Comparison of ENCODE assay signal across 33 cellular contexts in genomic region chr1:46236882-46237281, GRCh38. TPM values are rescaled to one million over a fixed set of nuclear protein-coding genes. Genes with fewer than 3 reads are reported as not detected.
DNase-seq lines count a peak whose midpoint lies in the region; ATAC-seq, FAIRE-seq and TF ChIP-seq lines count a peak whose summit lies in the region.
"Had no signal": no experiment of that assay in that cellular context is flagged by ENCODE, and none has a peak within 500 bp of the region (broad histone marks: within the 10 kb centered on the region; RNA-seq: fewer than 3 reads in every experiment).

No MANE protein-coding gene starts in this region.

- WGBS in K562 (ENCODE audit: insufficient coverage, low coverage, missing lambda C conversion rate) = 9% methylated on average over 4 of the region's 4 CpGs

- TF ChIP-seq RAD21 in K562 (CRISPR knock-in tag; conservative IDR thresholded peaks at IDR 0.05 in 1 of 2, IDR thresholded peaks at IDR 0.05 in 1 of 2) = no peak

- TF ChIP-seq CTCF in HEK293 (tag by site-specific recombination; IDR thresholded peaks at IDR 0.05) (no peak), K562 (IDR thresholded peaks at IDR 0.05 in 2 of 3, conservative IDR thresholded peaks at IDR 0.05 in 1 of 3; ENCODE audit: insufficient read depth in 2 of 3, low read depth in 1 of 3, low read length in 3 of 3) (no peak), colonic mucosa (IDR thresholded peaks at IDR 0.05) (no peak)

- POLR2A ChIA-PET in HEK293 (lab: Yijun Ruan, JAX) (no interaction called here), K562 (lab: Yijun Ruan, JAX) (interaction anchor here (1.6 kb wide), 1 partner anchor 10 kb away, joined by 6 read pairs; no protein-coding TSS in a partner anchor)

- no peaks in the 10 kb centered on the region for H3K79me2 ChIP-seq in K562 (ENCODE audit: control insufficient read depth, insufficient read depth, low read length)

- CTCF ChIA-PET in HEK293 (lab: Yijun Ruan, JAX) = no interaction called here
- CTCF ChIA-PET in K562 (lab: Yijun Ruan, JAX; ENCODE audit: low intra/inter-chr PET ratio) = no interaction called here

- intact Hi-C loops in K562 (cut with micrococcal nuclease) = no loop called here
- intact Hi-C loops in colonic mucosa (cut with DNase I) = no loop called here

- no peak for DNase-seq in K562 (ENCODE audit: extremely low read depth in 1 of 4, low spot score in 3 of 4)
- no peak for DNase-seq in colonic mucosa
- DNase-seq in activated CD4-positive, alpha-beta T cell treated with anti-CD3 and anti-CD28 coated beads for 1 hour = no peak
- DNase-seq: 8988T; ACHN; AML-193; BE2C; C1 segment of cervical spinal cord; Caco-2; Calu3; CD4-positive, alpha-beta memory T cell; CD4-positive, alpha-beta T cell; CD4-positive, CD25-positive, alpha-beta regulatory T cell; CD8-positive, alpha-beta memory T cell; CD8-positive, alpha-beta T cell; COR-L47; DMS 273 treated with DMSO at 0.1 percent for 48 hours; DMS153; DMS53; DMS79; DMS79 treated with DMSO at 0.1 percent for 48 hours; DND-41; EL had no signal

- H2AFZ ChIP-seq in K562 (ENCODE audit: low read depth, low read length) = no peak overlapping the region

- TF ChIP-seq POLR2A in K562 (conservative IDR thresholded peaks at IDR 0.05) = no peak

- H3K4me3 ChIP-seq in HEK293 (ENCODE audit: low read depth, low read length) (no peak overlapping the region), K562 (no peak overlapping the region), colonic mucosa (no peak overlapping the region)
- H3K4me3 ChIP-seq: A549; BLaER1; BLaER1 treated with 17β-estradiol and CSF1 and Interleukin-3, amounts not matched to agents 10 nM and 100 nM had no signal

- in situ Hi-C loops in K562 (cut with MboI) = no loop called here

- H3K9me1 ChIP-seq in K562 (ENCODE audit: control insufficient read depth, insufficient read depth, low read length) = no peaks in the 10 kb centered on the region

- TF ChIP-seq EP300 in K562 (IDR thresholded peaks at IDR 0.05; ENCODE audit: low read length) = no peak

- H3K27me3 ChIP-seq in K562 (ENCODE audit: control insufficient read depth in 2 of 2, insufficient read depth in 2 of 2, low read length in 2 of 2) (no peaks in the 10 kb centered on the region), colonic mucosa (no peaks in the 10 kb centered on the region)
- H3K27me3 ChIP-seq: BE2C; BLaER1; BLaER1 treated with 17β-estradiol and CSF1 and Interleukin-3, amounts not matched to agents 10 nM and 100 nM had no signal

- no peaks in the 10 kb centered on the region; a peak in 1 of 3 replicates for H3K36me3 ChIP-seq in HEK293 (ENCODE audit: control insufficient read depth in 2 of 2, insufficient read depth in 1 of 2, low read length in 2 of 2)
- H3K36me3 ChIP-seq in K562 (ENCODE audit: control insufficient read depth, insufficient read depth, low read length) = no peaks in the 10 kb centered on the region
- H3K36me3 ChIP-seq in colonic mucosa = no peaks in the 10 kb centered on the region
- H3K36me3 ChIP-seq: BE2C; BLaER1; BLaER1 treated with 17β-estradiol and CSF1 and Interleukin-3, amounts not matched to agents 10 nM and 100 nM had no signal

- H4K20me1 ChIP-seq in K562 (replicated peaks; ENCODE audit: control insufficient read depth, insufficient read depth, low read length) = no peaks in the 10 kb centered on the region
- H4K20me1 ChIP-seq: BLaER1; BLaER1 treated with 17β-estradiol and CSF1 and Interleukin-3, amounts not matched to agents 10 nM and 100 nM had no signal

- H3K4me1 ChIP-seq in HEK293 (ENCODE audit: control insufficient read depth, insufficient read depth, low read length) (no peaks in the 10 kb centered on the region), K562 (replicated peaks in 1 of 2; ENCODE audit: control insufficient read depth in 2 of 2, insufficient read depth in 2 of 2, low read length in 2 of 2) (no peaks in the 10 kb centered on the region), colonic mucosa (no peaks in the 10 kb centered on the region)
- H3K4me1 ChIP-seq: A549, BE2C, BLaER1, Caco-2 had no signal

- H3K9ac ChIP-seq in K562 (ENCODE audit: insufficient read depth in 1 of 2, low read depth in 2 of 2, low read length in 2 of 2) (no peak overlapping the region), colonic mucosa (ENCODE audit: low read depth in 2 of 2, low read length in 2 of 2) (no peak overlapping the region)
- H3K9ac ChIP-seq: BLaER1; BLaER1 treated with 17β-estradiol and CSF1 and Interleukin-3, amounts not matched to agents 10 nM and 100 nM had no signal

- H3K27ac ChIP-seq in HEK293 (ENCODE audit: extremely low read depth, low read depth, low read length) (no peak overlapping the region), K562 (ENCODE audit: extremely low read depth, low read depth, low read length) (no peak overlapping the region), colonic mucosa (no peak overlapping the region)
- H3K27ac ChIP-seq: 22Rv1; A549; BLaER1; BLaER1 treated with 17β-estradiol and CSF1 and Interleukin-3, amounts not matched to agents 10 nM and 100 nM; C4-2B had no signal

- no peaks in the 10 kb centered on the region for H3K9me3 ChIP-seq in HEK293 (ENCODE audit: control insufficient read depth, insufficient read depth, low read depth, low read length)
- no peaks in the 10 kb centered on the region for H3K9me3 ChIP-seq in K562 (replicated peaks; ENCODE audit: control insufficient read depth, insufficient read depth, low read depth, low read length)
- no peaks in the 10 kb centered on the region for H3K9me3 ChIP-seq in colonic mucosa
- H3K9me3 ChIP-seq: BE2C, Caco-2 had no signal

- FAIRE-seq in K562 (lab: Jason Lieb, UNC) = no peak
- FAIRE-seq: A204.1, A549, D721Med had no signal

- BruUV-seq in K562 (replicated peaks; lab: Mats Ljungman, UMichigan) = no TSS peak

- ATAC-seq in K562 = no peak
- ATAC-seq: A549; CD8-positive, alpha-beta T cell had no signal

- no peak overlapping the region for H3K4me2 ChIP-seq in K562 (ENCODE audit: insufficient read depth, low read length)
- H3K4me2 ChIP-seq: A549; BLaER1; BLaER1 treated with 17β-estradiol and CSF1 and Interleukin-3, amounts not matched to agents 10 nM and 100 nM had no signal

RNA-seq across cellular contexts. Expression of gene RAD54L, which starts 10.7 kb away (rescaled TPM):
- 121 and 199 TPM in 2 replicates for total RNA-seq in K562 (2011; cell fraction: chromatin; rRNA removed; ENCODE audit: low replicate concordance)
- total RNA-seq in K562 (2011; cell fraction: nucleolus; rRNA removed) = 90.1 and 94.5 TPM in 2 replicates
- total RNA-seq in K562 (2011; cell fraction: nucleoplasm; rRNA removed) = 71.5 and 90.3 TPM in 2 replicates
- total RNA-seq in K562 (2014; rRNA removed) (33.1 and 37.5 TPM in 2 replicates), K562 (2014; rRNA removed; fragmentation: Illumina TruSeq; extraction: Trizol) (19.9 and 25.3 TPM in 2 replicates), K562 (2015; rRNA removed; fragmentation: Illumina TruSeq; extraction: Trizol) (30.9 and 31.2 TPM in 2 replicates), K562 (2021) (67.0 and 72.7 TPM in 2 replicates), colonic mucosa (10 to 100 TPM in 1 of 2 donors, 1 to 10 TPM in 1; 5.9 to 27.5 TPM)
- polyA plus RNA-seq in K562 (2011; rRNA removed) (17.9 and 38.9 TPM in 2 replicates), K562 (2014; fragmentation: Illumina TruSeq; extraction: Trizol) (77.7 and 80.1 TPM in 2 replicates), K562 (2014; fragmentation: Nextera tagmentation; extraction: Ambion mirVana) (10 to 100 TPM; 37.1 to 92.3 TPM), K562 (2014; rRNA removed) (38.2 and 43.9 TPM in 2 replicates)
- 25.3 and 30.2 TPM in 2 replicates for polyA plus RNA-seq in K562 (2011; cell fraction: cytosol; rRNA removed)
- 141 and 147 TPM in 2 replicates for polyA plus RNA-seq in K562 (2011; cell fraction: nucleus; rRNA removed)
- polyA plus RNA-seq in K562 (2012) = 41.9 and 42.0 TPM in 2 replicates
- polyA minus RNA-seq in K562 (2011; rRNA and poly(A)+ RNA removed) = 23.8 and 25.3 TPM in 2 replicates
- 21.7 and 27.2 TPM in 2 replicates for polyA minus RNA-seq in K562 (2011; cell fraction: cytosol; rRNA and poly(A)+ RNA removed)
- polyA minus RNA-seq in K562 (2011; cell fraction: nucleus; rRNA and poly(A)+ RNA removed) = 27.9 and 34.2 TPM in 2 replicates
- polyA plus RNA-seq: CD14-positive monocyte had no signal

RNA-seq across cellular contexts. Expression of gene LURAP1, which starts 33.7 kb away (rescaled TPM):
- 1.6 and 3.1 TPM in 2 replicates for total RNA-seq in K562 (2011; cell fraction: chromatin; rRNA removed; ENCODE audit: low replicate concordance)
- 2.5 and 3.2 TPM in 2 replicates for total RNA-seq in K562 (2011; cell fraction: nucleolus; rRNA removed)
- 2.6 and 3.4 TPM in 2 replicates for total RNA-seq in K562 (2011; cell fraction: nucleoplasm; rRNA removed)
- 0.86 and 1.00 TPM in 2 replicates for total RNA-seq in K562 (2014; rRNA removed)
- total RNA-seq in K562 (2014; rRNA removed; fragmentation: Illumina TruSeq; extraction: Trizol) = 0.40 and 0.54 TPM in 2 replicates
- total RNA-seq in K562 (2015; rRNA removed; fragmentation: Illumina TruSeq; extraction: Trizol) = 0.18 and 0.34 TPM in 2 replicates
- total RNA-seq in K562 (2021) = 0.60 and 0.72 TPM in 2 replicates
- polyA plus RNA-seq in K562 (2011; rRNA removed) = 0.76 and 1.1 TPM in 2 replicates
- polyA plus RNA-seq in K562 (2011; cell fraction: cytosol; rRNA removed) = 0.49 and 1.4 TPM in 2 replicates
- 0.97 and 1.6 TPM in 2 replicates for polyA plus RNA-seq in K562 (2011; cell fraction: nucleus; rRNA removed)
- polyA plus RNA-seq in K562 (2012) = 0.35 TPM in 2 replicates
- 0.45 and 0.54 TPM in 2 replicates for polyA plus RNA-seq in K562 (2014; fragmentation: Illumina TruSeq; extraction: Trizol)
- under 1 TPM in 1 of 2 experiments, not detected in 1; 0.07 TPM for polyA plus RNA-seq in K562 (2014; fragmentation: Nextera tagmentation; extraction: Ambion mirVana)
- polyA plus RNA-seq in K562 (2014; rRNA removed) = 0.50 and 1.2 TPM in 2 replicates
- 0.54 and 0.81 TPM in 2 replicates for polyA minus RNA-seq in K562 (2011; rRNA and poly(A)+ RNA removed)
- 0.86 TPM in 1 of 2 replicates, not detected in the other for polyA minus RNA-seq in K562 (2011; cell fraction: cytosol; rRNA and poly(A)+ RNA removed)
- 0.33 and 0.67 TPM in 2 replicates for polyA minus RNA-seq in K562 (2011; cell fraction: nucleus; rRNA and poly(A)+ RNA removed)
- 1 to 10 TPM in 1 of 2 donors, under 1 TPM in 1; 0.80 to 1.1 TPM for total RNA-seq in colonic mucosa
- total RNA-seq: Caco-2; Calu3; CD4-positive, CD25-positive, alpha-beta regulatory T cell; CD8-positive, alpha-beta memory T cell; CD8-positive, alpha-beta T cell; Daoy had no signal
- polyA plus RNA-seq: A549; CD14-positive monocyte; CD4-positive, CD25-positive, alpha-beta regulatory T cell had no signal

RNA-seq across cellular contexts. Expression of gene POMGNT1, which starts 38.6 kb away (rescaled TPM):
- total RNA-seq in K562 (2011; cell fraction: chromatin; rRNA removed; ENCODE audit: low replicate concordance) = 86.0 and 173 TPM in 2 replicates
- total RNA-seq in K562 (2011; cell fraction: nucleolus; rRNA removed) = 132 and 135 TPM in 2 replicates
- total RNA-seq in K562 (2011; cell fraction: nucleoplasm; rRNA removed) = 113 and 115 TPM in 2 replicates
- total RNA-seq in K562 (2014; rRNA removed) = 36.4 and 44.0 TPM in 2 replicates
- 30.3 and 33.8 TPM in 2 replicates for total RNA-seq in K562 (2014; rRNA removed; fragmentation: Illumina TruSeq; extraction: Trizol)
- 43.4 and 48.4 TPM in 2 replicates for total RNA-seq in K562 (2015; rRNA removed; fragmentation: Illumina TruSeq; extraction: Trizol)
- 57.9 and 58.9 TPM in 2 replicates for total RNA-seq in K562 (2021)
- polyA plus RNA-seq in K562 (2011; rRNA removed) = 42.7 and 50.7 TPM in 2 replicates
- polyA plus RNA-seq in K562 (2011; cell fraction: cytosol; rRNA removed) = 44.5 and 48.5 TPM in 2 replicates
- 131 and 161 TPM in 2 replicates for polyA plus RNA-seq in K562 (2011; cell fraction: nucleus; rRNA removed)
- 41.3 and 59.8 TPM in 2 replicates for polyA plus RNA-seq in K562 (2012)
- 45.6 and 47.8 TPM in 2 replicates for polyA plus RNA-seq in K562 (2014; fragmentation: Illumina TruSeq; extraction: Trizol)
- 10 to 100 TPM; 14.1 to 27.9 TPM for polyA plus RNA-seq in K562 (2014; fragmentation: Nextera tagmentation; extraction: Ambion mirVana)
- 37.8 and 43.5 TPM in 2 replicates for polyA plus RNA-seq in K562 (2014; rRNA removed)
- polyA minus RNA-seq in K562 (2011; rRNA and poly(A)+ RNA removed) = 24.4 and 30.9 TPM in 2 replicates
- polyA minus RNA-seq in K562 (2011; cell fraction: cytosol; rRNA and poly(A)+ RNA removed) = 21.5 and 24.7 TPM in 2 replicates
- 25.7 and 38.8 TPM in 2 replicates for polyA minus RNA-seq in K562 (2011; cell fraction: nucleus; rRNA and poly(A)+ RNA removed)
- 10 to 100 TPM; 20.9 to 38.9 TPM for total RNA-seq in colonic mucosa

Comparison
In these comparisons a context has a peak if more than half of its experiments do, and no peak if none do; other contexts are left out.
1. Of the 44 proteins assayed by ChIP-seq in both K562 and HEK293: peak only in K562: none; only in HEK293: SETDB1; in both: none; in neither: 43.